1 cellular context compared by ENCODE assay signal in genomic region chr17:65559483-65559801, GRCh38.
TF ChIP-seq lines count a peak whose summit lies in the region.

No MANE protein-coding gene starts in this region.

TF ChIP-seq in HepG2, 621 proteins besides CTCF, POLR2A, EP300 and RAD21 (continued from another document):
- TF ChIP-seq ZNF354B (CRISPR knock-in tag; IDR thresholded peaks at IDR 0.05) (no peak), ZNF501 (CRISPR knock-in tag; IDR thresholded peaks at IDR 0.05) (peak; percentile 32), ZNF709 (CRISPR knock-in tag; IDR thresholded peaks at IDR 0.05) (0 out of 2 replicates have a peak, but pooled peaks have one; percentile 38), ZNF546 (CRISPR knock-in tag; conservative IDR thresholded peaks at IDR 0.05) (peak; percentile 53; the same call in 1 of the 2 replicates), HIVEP1 (CRISPR knock-in tag; IDR thresholded peaks at IDR 0.05) (no peak), ZNF839 (CRISPR knock-in tag; IDR thresholded peaks at IDR 0.05; ENCODE audit: borderline replicate concordance) (0 out of 2 replicates have a peak, but pooled peaks have one; percentile 15), FIP1L1 (IDR thresholded peaks at IDR 0.05; ENCODE audit: borderline replicate concordance, insufficient read depth, low read depth, low read length) (no peak), HDAC2 (CRISPR knock-in tag; IDR thresholded peaks at IDR 0.05) (no peak), ZNF597 (CRISPR knock-in tag; IDR thresholded peaks at IDR 0.05) (no peak), ZFP82 (CRISPR knock-in tag; IDR thresholded peaks at IDR 0.05; ENCODE audit: borderline replicate concordance) (peak; percentile 73; the same call in 1 of the 2 replicates), ZSCAN30 (CRISPR knock-in tag; IDR thresholded peaks at IDR 0.05) (no peak), RNF2 (conservative IDR thresholded peaks at IDR 0.05; ENCODE audit: low read depth) (no peak), SETDB1 (CRISPR knock-in tag; IDR thresholded peaks at IDR 0.05; ENCODE audit: borderline replicate concordance) (no peak), KLF13 (CRISPR knock-in tag; IDR thresholded peaks at IDR 0.05) (0 out of 2 replicates have a peak, but pooled peaks have one; percentile 76), RXRA (CRISPR knock-in tag; IDR thresholded peaks at IDR 0.05) (no peak), UBTF (CRISPR knock-in tag; IDR thresholded peaks at IDR 0.05) (no peak), ERF (CRISPR knock-in tag; IDR thresholded peaks at IDR 0.05) (no peak), ZNF777 (CRISPR knock-in tag; IDR thresholded peaks at IDR 0.05) (0 out of 2 replicates have a peak, but pooled peaks have one; percentile 13), LBX2 (CRISPR knock-in tag; IDR thresholded peaks at IDR 0.05; ENCODE audit: borderline replicate concordance) (0 out of 2 replicates have a peak, but pooled peaks have one; percentile 0), PHF21A (CRISPR knock-in tag; IDR thresholded peaks at IDR 0.05) (no peak), ZNF816 (CRISPR knock-in tag; IDR thresholded peaks at IDR 0.05; ENCODE audit: borderline replicate concordance) (peak; percentile 79; the same call in 1 of the 2 replicates), ZNF607 (CRISPR knock-in tag; IDR thresholded peaks at IDR 0.05; ENCODE audit: borderline replicate concordance) (0 out of 2 replicates have a peak, but pooled peaks have one; percentile 3), NFYB (CRISPR knock-in tag; IDR thresholded peaks at IDR 0.05) (no peak), SOX6 (IDR thresholded peaks at IDR 0.05) (no peak), SOX6 (CRISPR knock-in tag; IDR thresholded peaks at IDR 0.05) (no peak), HDAC6 (IDR thresholded peaks at IDR 0.05; ENCODE audit: low read depth, low read length) (0 out of 2 replicates have a peak, but pooled peaks have one; percentile 27), ARHGAP35 (CRISPR knock-in tag; IDR thresholded peaks at IDR 0.05; ENCODE audit: borderline replicate concordance) (0 out of 2 replicates have a peak, but pooled peaks have one; percentile 6), HNF4G (IDR thresholded peaks at IDR 0.05; ENCODE audit: borderline replicate concordance, low read depth, low read length) (no peak), HNF4G (CRISPR knock-in tag; IDR thresholded peaks at IDR 0.05; ENCODE audit: borderline replicate concordance, low read depth) (0 out of 2 replicates have a peak, but pooled peaks have one; percentile 31)
- TF ChIP-seq, protein P1, sequence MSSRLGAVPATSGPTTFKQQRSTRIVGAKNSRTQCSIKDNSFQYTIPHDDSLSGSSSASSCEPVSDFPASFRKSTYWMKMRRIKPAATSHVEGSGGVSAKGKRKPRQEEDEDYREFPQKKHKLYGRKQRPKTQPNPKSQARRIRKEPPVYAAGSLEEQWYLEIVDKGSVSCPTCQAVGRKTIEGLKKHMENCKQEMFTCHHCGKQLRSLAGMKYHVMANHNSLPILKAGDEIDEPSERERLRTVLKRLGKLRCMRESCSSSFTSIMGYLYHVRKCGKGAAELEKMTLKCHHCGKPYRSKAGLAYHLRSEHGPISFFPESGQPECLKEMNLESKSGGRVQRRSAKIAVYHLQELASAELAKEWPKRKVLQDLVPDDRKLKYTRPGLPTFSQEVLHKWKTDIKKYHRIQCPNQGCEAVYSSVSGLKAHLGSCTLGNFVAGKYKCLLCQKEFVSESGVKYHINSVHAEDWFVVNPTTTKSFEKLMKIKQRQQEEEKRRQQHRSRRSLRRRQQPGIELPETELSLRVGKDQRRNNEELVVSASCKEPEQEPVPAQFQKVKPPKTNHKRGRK (CRISPR knock-in tag; IDR thresholded peaks at IDR 0.05): no peak
- TF ChIP-seq, protein P2, sequence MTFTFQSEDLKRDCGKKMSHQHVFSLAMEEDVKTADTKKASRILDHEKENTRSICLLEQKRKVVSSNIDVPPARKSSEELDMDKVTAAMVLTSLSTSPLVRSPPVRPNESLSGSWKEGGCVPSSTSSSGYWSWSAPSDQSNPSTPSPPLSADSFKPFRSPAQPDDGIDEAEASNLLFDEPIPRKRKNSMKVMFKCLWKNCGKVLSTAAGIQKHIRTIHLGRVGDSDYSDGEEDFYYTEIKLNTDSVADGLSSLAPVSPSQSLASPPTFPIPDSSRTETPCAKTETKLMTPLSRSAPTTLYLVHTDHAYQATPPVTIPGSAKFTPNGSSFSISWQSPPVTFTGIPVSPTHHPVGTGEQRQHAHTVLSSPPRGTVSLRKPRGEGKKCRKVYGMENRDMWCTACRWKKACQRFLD (CRISPR knock-in tag; IDR thresholded peaks at IDR 0.05; ENCODE audit: borderline replicate concordance): 0 out of 2 replicates have a peak, but pooled peaks have one; percentile 23
- TF ChIP-seq, protein P3, sequence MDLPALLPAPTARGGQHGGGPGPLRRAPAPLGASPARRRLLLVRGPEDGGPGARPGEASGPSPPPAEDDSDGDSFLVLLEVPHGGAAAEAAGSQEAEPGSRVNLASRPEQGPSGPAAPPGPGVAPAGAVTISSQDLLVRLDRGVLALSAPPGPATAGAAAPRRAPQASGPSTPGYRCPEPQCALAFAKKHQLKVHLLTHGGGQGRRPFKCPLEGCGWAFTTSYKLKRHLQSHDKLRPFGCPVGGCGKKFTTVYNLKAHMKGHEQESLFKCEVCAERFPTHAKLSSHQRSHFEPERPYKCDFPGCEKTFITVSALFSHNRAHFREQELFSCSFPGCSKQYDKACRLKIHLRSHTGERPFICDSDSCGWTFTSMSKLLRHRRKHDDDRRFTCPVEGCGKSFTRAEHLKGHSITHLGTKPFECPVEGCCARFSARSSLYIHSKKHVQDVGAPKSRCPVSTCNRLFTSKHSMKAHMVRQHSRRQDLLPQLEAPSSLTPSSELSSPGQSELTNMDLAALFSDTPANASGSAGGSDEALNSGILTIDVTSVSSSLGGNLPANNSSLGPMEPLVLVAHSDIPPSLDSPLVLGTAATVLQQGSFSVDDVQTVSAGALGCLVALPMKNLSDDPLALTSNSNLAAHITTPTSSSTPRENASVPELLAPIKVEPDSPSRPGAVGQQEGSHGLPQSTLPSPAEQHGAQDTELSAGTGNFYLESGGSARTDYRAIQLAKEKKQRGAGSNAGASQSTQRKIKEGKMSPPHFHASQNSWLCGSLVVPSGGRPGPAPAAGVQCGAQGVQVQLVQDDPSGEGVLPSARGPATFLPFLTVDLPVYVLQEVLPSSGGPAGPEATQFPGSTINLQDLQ (CRISPR knock-in tag; IDR thresholded peaks at IDR 0.05): 0 out of 2 replicates have a peak, but pooled peaks have one; percentile 2
- TF ChIP-seq, protein P4, sequence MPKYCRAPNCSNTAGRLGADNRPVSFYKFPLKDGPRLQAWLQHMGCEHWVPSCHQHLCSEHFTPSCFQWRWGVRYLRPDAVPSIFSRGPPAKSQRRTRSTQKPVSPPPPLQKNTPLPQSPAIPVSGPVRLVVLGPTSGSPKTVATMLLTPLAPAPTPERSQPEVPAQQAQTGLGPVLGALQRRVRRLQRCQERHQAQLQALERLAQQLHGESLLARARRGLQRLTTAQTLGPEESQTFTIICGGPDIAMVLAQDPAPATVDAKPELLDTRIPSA (CRISPR knock-in tag; IDR thresholded peaks at IDR 0.05; ENCODE audit: borderline replicate concordance): no peak
- TF ChIP-seq, protein P5, sequence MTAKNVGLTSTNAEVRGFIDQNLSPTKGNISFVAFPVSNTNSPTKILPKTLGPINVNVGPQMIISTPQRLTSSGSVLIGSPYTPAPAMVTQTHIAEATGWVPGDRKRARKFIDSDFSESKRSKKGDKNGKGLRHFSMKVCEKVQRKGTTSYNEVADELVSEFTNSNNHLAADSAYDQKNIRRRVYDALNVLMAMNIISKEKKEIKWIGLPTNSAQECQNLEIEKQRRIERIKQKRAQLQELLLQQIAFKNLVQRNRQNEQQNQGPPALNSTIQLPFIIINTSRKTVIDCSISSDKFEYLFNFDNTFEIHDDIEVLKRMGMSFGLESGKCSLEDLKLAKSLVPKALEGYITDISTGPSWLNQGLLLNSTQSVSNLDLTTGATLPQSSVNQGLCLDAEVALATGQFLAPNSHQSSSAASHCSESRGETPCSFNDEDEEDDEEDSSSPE (CRISPR knock-in tag; IDR thresholded peaks at IDR 0.05): no peak
- TF ChIP-seq, protein P6, sequence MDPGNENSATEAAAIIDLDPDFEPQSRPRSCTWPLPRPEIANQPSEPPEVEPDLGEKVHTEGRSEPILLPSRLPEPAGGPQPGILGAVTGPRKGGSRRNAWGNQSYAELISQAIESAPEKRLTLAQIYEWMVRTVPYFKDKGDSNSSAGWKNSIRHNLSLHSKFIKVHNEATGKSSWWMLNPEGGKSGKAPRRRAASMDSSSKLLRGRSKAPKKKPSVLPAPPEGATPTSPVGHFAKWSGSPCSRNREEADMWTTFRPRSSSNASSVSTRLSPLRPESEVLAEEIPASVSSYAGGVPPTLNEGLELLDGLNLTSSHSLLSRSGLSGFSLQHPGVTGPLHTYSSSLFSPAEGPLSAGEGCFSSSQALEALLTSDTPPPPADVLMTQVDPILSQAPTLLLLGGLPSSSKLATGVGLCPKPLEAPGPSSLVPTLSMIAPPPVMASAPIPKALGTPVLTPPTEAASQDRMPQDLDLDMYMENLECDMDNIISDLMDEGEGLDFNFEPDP (CRISPR knock-in tag; conservative IDR thresholded peaks at IDR 0.05): peak; percentile 88; the same call in 1 of the 2 replicates
